In genomic region chr2:25198209-25198525, GRCh38 we compare ENCODE assay signal across 23 cellular contexts. TPM values are rescaled to one million over a fixed set of nuclear protein-coding genes. Genes with fewer than 3 reads are reported as not detected.
DNase-seq lines count a peak whose midpoint lies in the region; ATAC-seq and TF ChIP-seq lines count a peak whose summit lies in the region.
"Had no signal": no experiment of that assay in that cellular context is flagged by ENCODE, and none has a peak within 500 bp of the region (broad histone marks: within the 10 kb centered on the region; RNA-seq: fewer than 3 reads in every experiment).

No MANE protein-coding gene starts in this region.

- H3K36me3 ChIP-seq in SK-N-SH (replicated peaks in 1 of 2; ENCODE audit: control insufficient read depth in 1 of 2, insufficient read depth in 2 of 2, low read length in 1 of 2) (no peaks in the 10 kb centered on the region), body of pancreas (replicated peaks in 1 of 2; ENCODE audit: insufficient read depth in 1 of 2, low read depth in 2 of 2) (no peaks in the 10 kb centered on the region), mesodermal cell (ENCODE audit: control insufficient read depth, insufficient read depth, low read length) (no peaks in the 10 kb centered on the region), suprapubic skin (no peaks in the 10 kb centered on the region)
- H3K36me3 ChIP-seq: thoracic aorta, vagina had no signal

- no peaks in the 10 kb centered on the region for H3K9me2 ChIP-seq in SK-N-SH

- TF ChIP-seq RAD21 in SK-N-SH (IDR thresholded peaks at IDR 0.05; ENCODE audit: low read length): no peak

- ATAC-seq in SK-N-SH treated with all-trans-retinoic acid at 6 μM for 48 hours (no peak), body of pancreas (peak; percentile 36), sciatic nerve (peak; percentile 48), Right ventricle myocardium superior (ENCODE audit: poor library complexity) (no peak), GM21423 (IDR thresholded peaks at IDR 0.05; ENCODE audit: unreplicated experiment) (no peak)
- ATAC-seq: activated CD8-positive, alpha-beta T cell treated with anti-CD3 and anti-CD28 coated beads for 36 hours; left lobe of liver; natural killer cell treated with Interleukin-12 subunit alpha and Interleukin-12 subunit beta and Interleukin-15 and Interleukin-18, amount 100 ng/mL, for 72 hours; stimulated activated naive CD8-positive, alpha-beta T cell treated with anti-CD3 and anti-CD28 coated beads, Interleukin-15, Interleukin-2, amounts not matched to agents 100 U/mL and 50 U/mL, for 24 hours had no signal

- DNase-seq in SK-N-SH (no peak), body of pancreas (no peak), sciatic nerve (ENCODE audit: low spot score) (no peak), Right ventricle myocardium superior (no peak), suprapubic skin (ENCODE audit: low spot score in 2 of 2) (no peak)
- DNase-seq: activated CD4-positive, alpha-beta T cell treated with anti-CD3 and anti-CD28 coated beads for 1 hour; activated CD8-positive, alpha-beta T cell treated with anti-CD3 and anti-CD28 coated beads for 36 hours; CD4-positive, CD25-positive, alpha-beta regulatory T cell; cortex of kidney; midbrain; NCI-H1092; NCI-H1694 treated with DMSO at 0.1 percent for 48 hours; NCI-H2171; NCI-H510A; stimulated activated naive CD8-positive, alpha-beta T cell treated with anti-CD3 and anti-CD28 coated beads, Interleukin-15, Interleukin-2, amounts not matched to agents 100 U/mL and 50 U/mL, for 24 hours had no signal

- no peaks in the 10 kb centered on the region for H4K20me1 ChIP-seq in SK-N-SH (ENCODE audit: insufficient read depth)

- no peaks in the 10 kb centered on the region for H3K79me2 ChIP-seq in SK-N-SH (ENCODE audit: insufficient read depth)

- POLR2A ChIA-PET in SK-N-SH (lab: Yijun Ruan, JAX): no interaction called here

- 87% methylated on average over 4 of the region's 4 CpGs for WGBS in SK-N-SH (ENCODE audit: low lambda C conversion rate)
- 33 to 45% methylated on average over 4 of the region's 4 CpGs for WGBS in body of pancreas, 2 donors
- 14 to 50% methylated on average over 1 of the region's 4 CpGs for WGBS in mesodermal cell (ENCODE audit: insufficient coverage in 2 of 2), 2 experiments
- WGBS in suprapubic skin: 51% methylated on average over 4 of the region's 4 CpGs

- H3K27ac ChIP-seq in SK-N-SH (ENCODE audit: low read depth in 2 of 2, low read length in 1 of 2) (no peak overlapping the region), body of pancreas (peak overlapping the region in 3 of 4 donors; percentile 55 to 75 (median 73)), mesodermal cell (ENCODE audit: low read depth, low read length, severe bottlenecking) (peak overlapping the region; percentile 52), suprapubic skin (no peak overlapping the region)
- H3K27ac ChIP-seq: 22Rv1, thoracic aorta, vagina had no signal

- no peaks in the 10 kb centered on the region for H3K27me3 ChIP-seq in SK-N-SH (ENCODE audit: insufficient read depth)
- no peaks in the 10 kb centered on the region for H3K27me3 ChIP-seq in body of pancreas
- no peaks in the 10 kb centered on the region for H3K27me3 ChIP-seq in suprapubic skin
- H3K27me3 ChIP-seq: vagina had no signal

- TF ChIP-seq POLR2A in body of pancreas (IDR thresholded peaks at IDR 0.05) (no peak), suprapubic skin (IDR thresholded peaks at IDR 0.05) (no peak)

- H3F3A ChIP-seq in SK-N-SH (replicated peaks; ENCODE audit: insufficient read depth): peaks cover 4% of the 10 kb centered on the region

- no peak overlapping the region for H3K4me2 ChIP-seq in SK-N-SH

- no peak overlapping the region for H3K9ac ChIP-seq in SK-N-SH

- peak overlapping the region; percentile 20; the same call in 1 of the 2 replicates for H2AFZ ChIP-seq in SK-N-SH (ENCODE audit: low read depth)

- H3K4me1 ChIP-seq in SK-N-SH (ENCODE audit: control insufficient read depth in 1 of 2, insufficient read depth in 2 of 2, low read depth in 1 of 2, low read length in 1 of 2): peaks cover 0 to 8% of the 10 kb centered on the region in 2 experiments; a peak in 1 of 4 replicates
- H3K4me1 ChIP-seq in body of pancreas: peaks cover 36% of the 10 kb centered on the region
- H3K4me1 ChIP-seq in mesodermal cell (ENCODE audit: control insufficient read depth, insufficient read depth, low read length, poor library complexity, severe bottlenecking): peaks cover 9% of the 10 kb centered on the region
- H3K4me1 ChIP-seq in suprapubic skin: peaks cover 7% of the 10 kb centered on the region
- H3K4me1 ChIP-seq: vagina had no signal

- H3K9me3 ChIP-seq in SK-N-SH: no peaks in the 10 kb centered on the region
- H3K9me3 ChIP-seq in body of pancreas: no peaks in the 10 kb centered on the region
- H3K9me3 ChIP-seq in mesodermal cell (ENCODE audit: control insufficient read depth, low read length): no peaks in the 10 kb centered on the region
- H3K9me3 ChIP-seq in suprapubic skin: no peaks in the 10 kb centered on the region
- H3K9me3 ChIP-seq: thoracic aorta, vagina had no signal

- CTCF ChIA-PET in SK-N-SH (lab: Yijun Ruan, JAX): interaction anchor here (2.5 to 4.9 kb wide), 8 partner anchors 11 to 222 kb away, joined by 13 to 121 read pairs (median 38); partner anchors contain the start of gene POMC

- intact Hi-C loops in body of pancreas (cut with DNase I): no loop called here
- intact Hi-C loops in sciatic nerve (cut with DNase I): no loop called here
- intact Hi-C loops in Right ventricle myocardium superior (cut with DNase I): no loop called here

- H3K4me3 ChIP-seq in SK-N-SH (ENCODE audit: low read depth in 2 of 2, low read length in 1 of 2) (no peak overlapping the region), body of pancreas (no peak overlapping the region), mesodermal cell (ENCODE audit: extremely low read depth, insufficient read depth, low read length, poor library complexity, severe bottlenecking) (no peak overlapping the region), suprapubic skin (no peak overlapping the region)
- H3K4me3 ChIP-seq: thoracic aorta, vagina had no signal

- TF ChIP-seq EP300 in SK-N-SH (IDR thresholded peaks at IDR 0.05; ENCODE audit: borderline replicate concordance in 1 of 2, low read depth in 1 of 2, low read length in 1 of 2): no peak
- TF ChIP-seq EP300 in suprapubic skin (IDR thresholded peaks at IDR 0.05): no peak

- TF ChIP-seq CTCF in SK-N-SH (IDR thresholded peaks at IDR 0.05): no peak
- TF ChIP-seq CTCF in body of pancreas (IDR thresholded peaks at IDR 0.05): no peak
- no peak for TF ChIP-seq CTCF in suprapubic skin (IDR thresholded peaks at IDR 0.05)

TF ChIP-seq in SK-N-SH, 30 proteins besides CTCF, POLR2A, EP300 and RAD21 (continues in another document):
- no peak for TF ChIP-seq SIN3A (IDR thresholded peaks at IDR 0.05; ENCODE audit: borderline replicate concordance, low read depth, low read length)
- no peak for TF ChIP-seq TEAD4 (IDR thresholded peaks at IDR 0.05; ENCODE audit: borderline replicate concordance, insufficient read depth)
- no peak for TF ChIP-seq JUND (IDR thresholded peaks at IDR 0.05)
- no peak for TF ChIP-seq ELF1 (IDR thresholded peaks at IDR 0.05)
- TF ChIP-seq, protein P1, sequence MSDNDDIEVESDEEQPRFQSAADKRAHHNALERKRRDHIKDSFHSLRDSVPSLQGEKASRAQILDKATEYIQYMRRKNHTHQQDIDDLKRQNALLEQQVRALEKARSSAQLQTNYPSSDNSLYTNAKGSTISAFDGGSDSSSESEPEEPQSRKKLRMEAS (IDR thresholded peaks at IDR 0.05; ENCODE audit: low read depth): no peak
- no peak for TF ChIP-seq RCOR1 (IDR thresholded peaks at IDR 0.05; ENCODE audit: low read length)
- TF ChIP-seq RFX5 (IDR thresholded peaks at IDR 0.05; ENCODE audit: low read length): no peak
- TF ChIP-seq SMC3 (IDR thresholded peaks at IDR 0.05; ENCODE audit: low read depth, low read length): no peak
- no peak for TF ChIP-seq EZH2phosphoT487 (IDR thresholded peaks at IDR 0.05; ENCODE audit: borderline replicate concordance, low read depth)
- TF ChIP-seq POLR2AphosphoS5 (IDR thresholded peaks at IDR 0.05; ENCODE audit: low read depth, low read length): no peak
- no peak for TF ChIP-seq NFIC (IDR thresholded peaks at IDR 0.05; ENCODE audit: borderline replicate concordance)
- TF ChIP-seq RXRA (IDR thresholded peaks at IDR 0.05; ENCODE audit: borderline replicate concordance, low read depth): no peak
- TF ChIP-seq YY1 (IDR thresholded peaks at IDR 0.05; ENCODE audit: low read depth): no peak

TF ChIP-seq in SK-N-SH treated with all-trans-retinoic acid at 6 μM for 48 hours, 23 proteins besides CTCF, POLR2A, EP300 and RAD21 (continues in another document):
- no peak for TF ChIP-seq ZFP30 (CRISPR knock-in tag; IDR thresholded peaks at IDR 0.05)
- TF ChIP-seq PATZ1 (CRISPR knock-in tag; IDR thresholded peaks at IDR 0.05; ENCODE audit: borderline replicate concordance): no peak
- no peak for TF ChIP-seq ESRRG (CRISPR knock-in tag; IDR thresholded peaks at IDR 0.05)

RNA-seq across cellular contexts. Expression of gene POMC, which starts 29.8 kb away (rescaled TPM):
- polyA plus RNA-seq in SK-N-SH (2012; rRNA removed): not detected in 2 replicates
- polyA plus RNA-seq in SK-N-SH (2012; cell fraction: cytosol; rRNA removed): not detected in 2 replicates
- polyA plus RNA-seq in SK-N-SH (2012; cell fraction: nucleus; rRNA removed): not detected in 2 replicates
- 10 to 100 TPM in 1 of 2 donors, 1 to 10 TPM in 1; 2.9 to 92.0 TPM for total RNA-seq in body of pancreas
- not detected for polyA plus RNA-seq in mesodermal cell (2013, experiment 1 of 2)
- not detected for polyA plus RNA-seq in mesodermal cell (2013, experiment 2 of 2)
- total RNA-seq in sciatic nerve: 1.1 TPM
- 9.2 TPM for total RNA-seq in Right ventricle myocardium superior
- total RNA-seq in suprapubic skin: 10 to 100 TPM in 1 of 4 donors, 1 to 10 TPM in 3; 2.6 to 11.4 (median 5.9) TPM

Comparison
In these comparisons a context has a peak if more than half of its experiments do, and no peak if none do; other contexts are left out.
1. H3K27ac ChIP-seq: peak in body of pancreas (3 of 4) and mesodermal cell (single experiment); none in SK-N-SH (0 of 2) and suprapubic skin (single experiment).
2. ATAC-seq: peak in body of pancreas (single experiment) and sciatic nerve (single experiment); none in SK-N-SH treated with all-trans-retinoic acid at 6 μM for 48 hours (single experiment), Right ventricle myocardium superior (single experiment) and GM21423 (single experiment).